3 cellular contexts compared by ENCODE assay signal in genomic region chr9:122261469-122261881, GRCh38.
TF ChIP-seq lines count a peak whose summit lies in the region.

No MANE protein-coding gene starts in this region.

TF ChIP-seq in HEK293, 187 proteins besides CTCF, POLR2A, EP300 and RAD21 (continues in another document):
- TF ChIP-seq ZNF747 (tag by site-specific recombination; IDR thresholded peaks at IDR 0.05) (no peak), WT1 (tag by site-specific recombination; IDR thresholded peaks at IDR 0.05) (no peak), ZFP3 (tag by site-specific recombination; IDR thresholded peaks at IDR 0.05; ENCODE audit: low read depth) (no peak), ZNF692 (tag by site-specific recombination; IDR thresholded peaks at IDR 0.05) (no peak), ZNF221 (tag by site-specific recombination; IDR thresholded peaks at IDR 0.05; ENCODE audit: borderline replicate concordance) (no peak), ZBTB44 (tag by site-specific recombination; IDR thresholded peaks at IDR 0.05) (no peak), MZF1 (tag by site-specific recombination; IDR thresholded peaks at IDR 0.05; ENCODE audit: borderline replicate concordance) (0 out of 2 replicates have a peak, but pooled peaks have one; percentile 36), FEZF1 (tag by site-specific recombination; IDR thresholded peaks at IDR 0.05) (no peak), ZNF121 (tag by site-specific recombination; IDR thresholded peaks at IDR 0.05) (no peak), KLF7 (tag by site-specific recombination; IDR thresholded peaks at IDR 0.05; ENCODE audit: borderline replicate concordance) (no peak), KLF9 (tag by site-specific recombination; IDR thresholded peaks at IDR 0.05; ENCODE audit: low read depth) (peak; percentile 57; the same call in 1 of the 2 replicates), ZNF558 (tag by site-specific recombination; IDR thresholded peaks at IDR 0.05) (no peak), ZNF302 (tag by site-specific recombination; IDR thresholded peaks at IDR 0.05; ENCODE audit: low read depth) (no peak), ZNF521 (tag by site-specific recombination; IDR thresholded peaks at IDR 0.05) (no peak), PATZ1 (tag by site-specific recombination; IDR thresholded peaks at IDR 0.05) (no peak)

TF ChIP-seq in K562, 482 proteins besides CTCF, POLR2A, EP300 and RAD21:
- TF ChIP-seq PKNOX1 (IDR thresholded peaks at IDR 0.05) = 0 out of 2 replicates have a peak, but pooled peaks have one; percentile 20
- TF ChIP-seq NFIC (IDR thresholded peaks at IDR 0.05) = peak; percentile 78
- TF ChIP-seq ZNF143 (CRISPR knock-in tag; IDR thresholded peaks at IDR 0.05) = no peak
- TF ChIP-seq RHOXF2B (CRISPR knock-in tag; conservative IDR thresholded peaks at IDR 0.05) = no peak
- TF ChIP-seq ZNF24 (IDR thresholded peaks at IDR 0.05) = no peak
- TF ChIP-seq ZNF253 (CRISPR knock-in tag; conservative IDR thresholded peaks at IDR 0.05) = no peak
- peak in 1 of 2 experiments; percentile 50; a peak in 1 of 4 replicates for TF ChIP-seq SRF (CRISPR knock-in tag; IDR thresholded peaks at IDR 0.05)
TF ChIP-seq in K562: peak in this region for 3.

TF ChIP-seq in HepG2, 621 proteins besides CTCF, POLR2A, EP300 and RAD21 (continues in another document):
- no peak for TF ChIP-seq ZNF350 (CRISPR knock-in tag; IDR thresholded peaks at IDR 0.05; ENCODE audit: borderline replicate concordance, low read depth)
- no peak for TF ChIP-seq ELF1 (CRISPR knock-in tag; IDR thresholded peaks at IDR 0.05)
- peak; percentile 31 for TF ChIP-seq PAXIP1 (CRISPR knock-in tag; conservative IDR thresholded peaks at IDR 0.05)
- TF ChIP-seq BORCS8-MEF2B (CRISPR knock-in tag; IDR thresholded peaks at IDR 0.05) = 0 out of 2 replicates have a peak, but pooled peaks have one; percentile 20
- no peak for TF ChIP-seq IRF2 (CRISPR knock-in tag; IDR thresholded peaks at IDR 0.05)
- TF ChIP-seq ZNF770 (CRISPR knock-in tag; IDR thresholded peaks at IDR 0.05) = 0 out of 2 replicates have a peak, but pooled peaks have one; percentile 40
- TF ChIP-seq ARID5B (CRISPR knock-in tag; IDR thresholded peaks at IDR 0.05) = peak; percentile 65; the same call in 1 of the 2 replicates
- no peak for TF ChIP-seq BRD4 (CRISPR knock-in tag; IDR thresholded peaks at IDR 0.05)
- TF ChIP-seq HNF4A (CRISPR knock-in tag; IDR thresholded peaks at IDR 0.05) = peak; percentile 57; the same call in 1 of the 2 replicates
- TF ChIP-seq PATZ1 (CRISPR knock-in tag; IDR thresholded peaks at IDR 0.05) = peak; percentile 25; the same call in 1 of the 2 replicates
- TF ChIP-seq SP1 (IDR thresholded peaks at IDR 0.05) = no peak
- TF ChIP-seq SP1 (CRISPR knock-in tag; IDR thresholded peaks at IDR 0.05) = peak; percentile 38; the same call in 1 of the 2 replicates
- TF ChIP-seq ELF3 (CRISPR knock-in tag; IDR thresholded peaks at IDR 0.05) = peak; percentile 46; the same call in 1 of the 2 replicates
- TF ChIP-seq LCORL (IDR thresholded peaks at IDR 0.05) = no peak
- TF ChIP-seq LCORL (CRISPR knock-in tag; IDR thresholded peaks at IDR 0.05) = 0 out of 2 replicates have a peak, but pooled peaks have one; percentile 24
- no peak for TF ChIP-seq SATB2 (CRISPR knock-in tag; IDR thresholded peaks at IDR 0.05)
- peak; percentile 42; the same call in 1 of the 2 replicates for TF ChIP-seq ZMYM4 (CRISPR knock-in tag; IDR thresholded peaks at IDR 0.05)
- TF ChIP-seq ZNF644 (CRISPR knock-in tag; IDR thresholded peaks at IDR 0.05; ENCODE audit: low read depth) = peak; percentile 56; the same call in 1 of the 2 replicates
- peak; percentile 48; the same call in 1 of the 2 replicates for TF ChIP-seq THRA (CRISPR knock-in tag; IDR thresholded peaks at IDR 0.05; ENCODE audit: borderline replicate concordance)
- peak; percentile 50; the same call in 1 of the 2 replicates for TF ChIP-seq HOMEZ (CRISPR knock-in tag; IDR thresholded peaks at IDR 0.05; ENCODE audit: low read depth)
- TF ChIP-seq MED8 (CRISPR knock-in tag; IDR thresholded peaks at IDR 0.05; ENCODE audit: insufficient replicate concordance) = no peak
- TF ChIP-seq CHD2 (IDR thresholded peaks at IDR 0.05; ENCODE audit: low read depth, low read length) = no peak
- TF ChIP-seq NR2F6 (IDR thresholded peaks at IDR 0.05) = peak; percentile 67
- TF ChIP-seq NR2F6 (CRISPR knock-in tag; IDR thresholded peaks at IDR 0.05) = peak; percentile 43; the same call in 1 of the 2 replicates
- no peak for TF ChIP-seq ZNF333 (CRISPR knock-in tag; IDR thresholded peaks at IDR 0.05; ENCODE audit: borderline replicate concordance)
- TF ChIP-seq BATF2 (CRISPR knock-in tag; IDR thresholded peaks at IDR 0.05) = no peak
- TF ChIP-seq RCOR2 (CRISPR knock-in tag; IDR thresholded peaks at IDR 0.05) = 0 out of 2 replicates have a peak, but pooled peaks have one; percentile 17
- TF ChIP-seq ZBED4 (CRISPR knock-in tag; IDR thresholded peaks at IDR 0.05; ENCODE audit: borderline replicate concordance) = no peak
